In genomic region chr2:231412616-231412963, GRCh38 we compare ENCODE assay signal across 1 cellular context.
TF ChIP-seq lines count a peak whose summit lies in the region.

No MANE protein-coding gene starts in this region.

TF ChIP-seq in SK-N-SH treated with all-trans-retinoic acid at 6 μM for 48 hours, 23 proteins besides CTCF, POLR2A, EP300 and RAD21 (continued from another document):
- TF ChIP-seq TSHZ2 (CRISPR knock-in tag; IDR thresholded peaks at IDR 0.05): no peak
- TF ChIP-seq ZNF8 (CRISPR knock-in tag; IDR thresholded peaks at IDR 0.05): no peak
- TF ChIP-seq RARB (CRISPR knock-in tag; IDR thresholded peaks at IDR 0.05): no peak
